In genomic region chr2:64766841-64767669, GRCh38 we compare ENCODE assay signal across 8 cellular contexts.
DNase-seq lines count a peak whose midpoint lies in the region; ATAC-seq lines count a peak whose summit lies in the region.

No MANE protein-coding gene starts in this region.

- intact Hi-C loops in activated T-helper 2 cell treated with anti-CD3 and anti-CD28 coated beads, Interferon-gamma antibody, Interleukin-2, Interleukin-4, amounts not matched to agents 10 μg/mL and 5 μg/mL and 100 μg/mL, durations not matched to agents 14 hours and 24 hours and 36 hours (cut with micrococcal nuclease) = loop anchor here (1.0 to 5.0 kb wide), 8 partner anchors 16 to 440 kb away; partner anchors contain the start of gene AFTPH
- intact Hi-C loops in right cardiac atrium (cut with DNase I) = loop anchor here in 2 of 4 donors (5.0 kb wide), 2 partner anchors 95 to 115 kb away; partner anchors contain the start of gene SERTAD2 (in 1 of the 2)

- H3K27me3 Mint-ChIP-seq in activated T-helper 2 cell treated with anti-CD3 and anti-CD28 coated beads, Interferon-gamma antibody, Interleukin-2, Interleukin-4, amounts not matched to agents 10 μg/mL and 5 μg/mL and 100 μg/mL, durations not matched to agents 14 hours and 24 hours and 36 hours (ENCODE audit: low read depth) = peaks cover 6% of the 10 kb centered on the region

- peak overlapping the region; percentile 87 for H3K4me3 Mint-ChIP-seq in activated T-helper 2 cell treated with anti-CD3 and anti-CD28 coated beads, Interferon-gamma antibody, Interleukin-2, Interleukin-4, amounts not matched to agents 10 μg/mL and 5 μg/mL and 100 μg/mL, durations not matched to agents 14 hours and 24 hours and 36 hours (ENCODE audit: low read depth)

- H3K4me1 ChIP-seq in HUES48 (ENCODE audit: control insufficient read depth, insufficient read depth, low read length) (0 out of 2 replicates have a peak, but pooled peaks cover 8% of the 10 kb centered on the region), right cardiac atrium (ENCODE audit: control insufficient read depth, insufficient read depth, low read length) (no peaks in the 10 kb centered on the region)

- peaks cover 3% of the 10 kb centered on the region for H3K9me3 Mint-ChIP-seq in activated T-helper 2 cell treated with anti-CD3 and anti-CD28 coated beads, Interferon-gamma antibody, Interleukin-2, Interleukin-4, amounts not matched to agents 10 μg/mL and 5 μg/mL and 100 μg/mL, durations not matched to agents 14 hours and 24 hours and 36 hours

- H3K27ac ChIP-seq in HUES48 (ENCODE audit: low read depth, low read length) = no peak overlapping the region
- peak overlapping the region; percentile 94 for H3K27ac ChIP-seq in right cardiac atrium (ENCODE audit: low read length)

- H3K27ac Mint-ChIP-seq in activated T-helper 2 cell treated with anti-CD3 and anti-CD28 coated beads, Interferon-gamma antibody, Interleukin-2, Interleukin-4, amounts not matched to agents 10 μg/mL and 5 μg/mL and 100 μg/mL, durations not matched to agents 14 hours and 24 hours and 36 hours = peak overlapping the region; percentile 96

- no peaks in the 10 kb centered on the region for H3K36me3 Mint-ChIP-seq in activated T-helper 2 cell treated with anti-CD3 and anti-CD28 coated beads, Interferon-gamma antibody, Interleukin-2, Interleukin-4, amounts not matched to agents 10 μg/mL and 5 μg/mL and 100 μg/mL, durations not matched to agents 14 hours and 24 hours and 36 hours (ENCODE audit: low read depth)

- peak; percentile 64 to 69 for ATAC-seq in activated CD4-positive, CD25-positive, alpha-beta regulatory T cell treated with anti-CD3 and anti-CD28 coated beads, Interleukin-2, amount 50 U/mL, for 24 hours
- ATAC-seq in right cardiac atrium = no peak
- ATAC-seq in HG02852 (IDR thresholded peaks at IDR 0.05; ENCODE audit: unreplicated experiment) = no peak
- ATAC-seq in HG03460 (IDR thresholded peaks at IDR 0.05; ENCODE audit: unreplicated experiment) = no peak

- no peaks in the 10 kb centered on the region for H3K9me3 ChIP-seq in HUES48 (ENCODE audit: control insufficient read depth, insufficient read depth, low read length)
- H3K9me3 ChIP-seq in right cardiac atrium (ENCODE audit: control insufficient read depth, low read length) = no peaks in the 10 kb centered on the region

- 0 out of 2 replicates have a peak overlapping the region, but pooled peaks have one; percentile 41 for H3K9ac ChIP-seq in HUES48 (ENCODE audit: low read depth, low read length)

- H3K36me3 ChIP-seq in HUES48 (ENCODE audit: control insufficient read depth, insufficient read depth, low read length) = no peaks in the 10 kb centered on the region

- DNase-seq in activated CD4-positive, CD25-positive, alpha-beta regulatory T cell (lab: John Stamatoyannopoulos, UW) = no peak
- DNase-seq in activated T-helper 2 cell treated with anti-CD3 and anti-CD28 coated beads, Interferon-gamma antibody, Interleukin-2, Interleukin-4, amounts not matched to agents 10 μg/mL and 5 μg/mL and 100 μg/mL, durations not matched to agents 14 hours and 24 hours and 36 hours (ENCODE audit: low spot score) = no peak
- DNase-seq in right cardiac atrium (no peak), renal cortical epithelial cell (ENCODE audit: low read depth) (peak; percentile 42)

- WGBS in right cardiac atrium = under 1% methylated on average over 13 of the region's 13 CpGs

- H3K4me1 Mint-ChIP-seq in activated T-helper 2 cell treated with anti-CD3 and anti-CD28 coated beads, Interferon-gamma antibody, Interleukin-2, Interleukin-4, amounts not matched to agents 10 μg/mL and 5 μg/mL and 100 μg/mL, durations not matched to agents 14 hours and 24 hours and 36 hours (ENCODE audit: low read depth) = peaks cover 57% of the 10 kb centered on the region

- H3K27me3 ChIP-seq in HUES48 (ENCODE audit: control insufficient read depth, insufficient read depth, low read length) = peaks cover 71% of the 10 kb centered on the region
- H3K27me3 ChIP-seq in right cardiac atrium (ENCODE audit: control insufficient read depth, insufficient read depth) = no peaks in the 10 kb centered on the region

- peak overlapping the region; percentile 62 for H3K4me3 ChIP-seq in HUES48 (ENCODE audit: low read depth, low read length)
- peak overlapping the region; percentile 52 for H3K4me3 ChIP-seq in right cardiac atrium (ENCODE audit: low read length)

Comparison
In these comparisons a context has a peak if more than half of its experiments do, and no peak if none do; other contexts are left out.
1. ATAC-seq: peak in activated CD4-positive, CD25-positive, alpha-beta regulatory T cell treated with anti-CD3 and anti-CD28 coated beads, Interleukin-2, amount 50 U/mL, for 24 hours (2 of 2); none in right cardiac atrium (0 of 2), HG02852 (single experiment) and HG03460 (single experiment).